In genomic region chr20:32019156-32019510, GRCh38 we compare ENCODE assay signal across 8 cellular contexts. TPM values are rescaled to one million over a fixed set of nuclear protein-coding genes. Genes with fewer than 3 reads are reported as not detected.
DNase-seq lines count a peak whose midpoint lies in the region; ATAC-seq and TF ChIP-seq lines count a peak whose summit lies in the region.

No MANE protein-coding gene starts in this region.

- CTCF ChIA-PET in HEK293T (lab: Yijun Ruan, JAX), result interaction anchor here (1.1 kb wide), 1 partner anchor 10 kb away, joined by 4 read pairs; no protein-coding TSS in a partner anchor

- TF ChIP-seq CTCF in upper lobe of right lung (IDR thresholded peaks at IDR 0.05) (no peak), thyroid gland (IDR thresholded peaks at IDR 0.05) (no peak)

- no peaks in the 10 kb centered on the region for H4K20me1 ChIP-seq in BLaER1

- 0% methylated on average over 6 of the region's 42 CpGs; no CpG with 5 or more reads in 1 of the 2 donors for WGBS in thyroid gland, 2 donors

- ATAC-seq in T-helper 17 cell, result no peak
- peak; percentile 25 for ATAC-seq in upper lobe of right lung
- no peak for ATAC-seq in HG03378 (IDR thresholded peaks at IDR 0.05; ENCODE audit: unreplicated experiment)

- H3K27me3 Mint-ChIP-seq in T-helper 17 cell, result peaks cover 82% of the 10 kb centered on the region

- intact Hi-C loops in upper lobe of right lung (cut with DNase I) (no loop called here), thyroid gland (cut with DNase I) (no loop called here)

- H3K27ac ChIP-seq in BLaER1 (no peak overlapping the region), upper lobe of right lung (no peak overlapping the region), thyroid gland (no peak overlapping the region)

- peaks cover 6% of the 10 kb centered on the region for H3K36me3 Mint-ChIP-seq in T-helper 17 cell (ENCODE audit: low read depth)

- peak overlapping the region; percentile 6 for H3K27ac Mint-ChIP-seq in T-helper 17 cell

- POLR2A ChIA-PET in HEK293T (lab: Yijun Ruan, JAX), result interaction anchor here (0.9 kb wide), 1 partner anchor 9 kb away, joined by 3 read pairs; no protein-coding TSS in a partner anchor

- H3K4me2 ChIP-seq in BLaER1, result peak overlapping the region; percentile 89

- H3K9ac ChIP-seq in BLaER1, result peak overlapping the region; percentile 63; the same call in 1 of the 2 replicates
- no peak overlapping the region for H3K9ac ChIP-seq in iPS-15b (ENCODE audit: low read depth, low read length)

- H3K4me1 ChIP-seq in BLaER1 (peaks cover 12% of the 10 kb centered on the region), iPS-15b (ENCODE audit: control insufficient read depth, insufficient read depth, low read length) (peaks cover 5% of the 10 kb centered on the region), upper lobe of right lung (peaks cover 10% of the 10 kb centered on the region), thyroid gland (peaks cover 0 to 16% of the 10 kb centered on the region in 2 donors)

- H3K4me3 ChIP-seq in BLaER1 (peak overlapping the region; percentile 69), iPS-15b (ENCODE audit: low read depth, low read length) (peak overlapping the region; percentile 93), upper lobe of right lung (peak overlapping the region; percentile 60), thyroid gland (replicated peaks in 1 of 3) (no peak overlapping the region)

- H3K27me3 ChIP-seq in BLaER1 (peaks cover 42% of the 10 kb centered on the region), iPS-15b (ENCODE audit: control insufficient read depth, insufficient read depth, low read length) (peaks cover 6% of the 10 kb centered on the region), upper lobe of right lung (peaks cover 22% of the 10 kb centered on the region), thyroid gland (peaks cover 10% of the 10 kb centered on the region)

- H3K4me3 Mint-ChIP-seq in T-helper 17 cell, result peak overlapping the region; percentile 96

- TF ChIP-seq POLR2A in thyroid gland (IDR thresholded peaks at IDR 0.05), result no peak

- H3K36me3 ChIP-seq in BLaER1 (no peaks in the 10 kb centered on the region), iPS-15b (ENCODE audit: control insufficient read depth, insufficient read depth, low read length) (no peaks in the 10 kb centered on the region), upper lobe of right lung (no peaks in the 10 kb centered on the region), thyroid gland (no peaks in the 10 kb centered on the region)

- H3K9me3 ChIP-seq in BLaER1 (no peaks in the 10 kb centered on the region), T-helper 17 cell (ENCODE audit: control insufficient read depth, low read length, poor library complexity, severe bottlenecking) (no peaks in the 10 kb centered on the region), iPS-15b (ENCODE audit: control insufficient read depth, insufficient read depth, low read length) (no peaks in the 10 kb centered on the region), upper lobe of right lung (no peaks in the 10 kb centered on the region), thyroid gland (no peaks in the 10 kb centered on the region)

- peaks cover 18% of the 10 kb centered on the region for H3K4me1 Mint-ChIP-seq in T-helper 17 cell

- peak; percentile 67 for DNase-seq in HEK293T (ENCODE audit: extremely low spot score)
- DNase-seq in T-helper 17 cell, result no peak
- no peak for DNase-seq in upper lobe of right lung
- no peak for DNase-seq in thyroid gland
- DNase-seq in pons (ENCODE audit: low spot score), result no peak

TF ChIP-seq in HEK293T, 16 proteins besides CTCF, POLR2A, EP300 and RAD21:
- TF ChIP-seq TARDBP (IDR thresholded peaks at IDR 0.05), result no peak
- TF ChIP-seq FOXM1 (IDR thresholded peaks at IDR 0.05; ENCODE audit: borderline replicate concordance), result no peak
- TF ChIP-seq NFRKB (IDR thresholded peaks at IDR 0.05), result no peak
- TF ChIP-seq L3MBTL2 (conservative IDR thresholded peaks at IDR 0.05), result no peak
- TF ChIP-seq FOXA1 (IDR thresholded peaks at IDR 0.05), result no peak
- no peak for TF ChIP-seq PKNOX1 (IDR thresholded peaks at IDR 0.05)
- TF ChIP-seq CTBP1 (IDR thresholded peaks at IDR 0.05; ENCODE audit: borderline replicate concordance), result no peak
- no peak for TF ChIP-seq ELF4 (IDR thresholded peaks at IDR 0.05)
- no peak for TF ChIP-seq LEF1 (IDR thresholded peaks at IDR 0.05; ENCODE audit: borderline replicate concordance)
- no peak for TF ChIP-seq SP1 (IDR thresholded peaks at IDR 0.05)
- TF ChIP-seq ZNF384 (IDR thresholded peaks at IDR 0.05), result no peak
- no peak for TF ChIP-seq BHLHE40 (IDR thresholded peaks at IDR 0.05; ENCODE audit: borderline replicate concordance)
- TF ChIP-seq FOXK2 (IDR thresholded peaks at IDR 0.05), result no peak
- TF ChIP-seq ARNT (IDR thresholded peaks at IDR 0.05), result no peak
- TF ChIP-seq HDGF (IDR thresholded peaks at IDR 0.05; ENCODE audit: borderline replicate concordance), result no peak
- TF ChIP-seq SUZ12 (IDR thresholded peaks at IDR 0.05), result no peak

RNA-seq across cellular contexts. Expression of gene CCM2L, which starts 8.9 kb away (rescaled TPM):
- not detected for total RNA-seq in T-helper 17 cell
- 23.2 TPM for total RNA-seq in upper lobe of right lung
- 10 to 100 TPM in 1 of 4 donors, 1 to 10 TPM in 3; 7.4 to 16.0 (median 9.7) TPM for total RNA-seq in thyroid gland

RNA-seq across cellular contexts. Expression of gene HCK, which starts 32.9 kb away (rescaled TPM):
- total RNA-seq in T-helper 17 cell (1 to 10 TPM; 1.3 to 7.5 TPM), upper lobe of right lung (49.0 TPM), thyroid gland (1 to 10 TPM; 3.1 to 5.9 (median 4.8) TPM)

RNA-seq across cellular contexts. Expression of gene XKR7, which starts 51.2 kb away (rescaled TPM):
- total RNA-seq in T-helper 17 cell, result not detected
- 0.09 TPM for total RNA-seq in upper lobe of right lung
- total RNA-seq in thyroid gland, result under 1 TPM in 1 of 4 donors, not detected in 3; 0.10 TPM

Comparison
In these comparisons a context has a peak if more than half of its experiments do, and no peak if none do; other contexts are left out.
1. H3K4me3 ChIP-seq: peak in BLaER1 (single experiment), iPS-15b (single experiment) and upper lobe of right lung (single experiment); none in thyroid gland (0 of 3).
2. RNA of gene CCM2L, which starts 8.9 kb away (total RNA-seq): 23.2 TPM in upper lobe of right lung (single experiment) and 7.4 to 16.0 TPM in thyroid gland; not detected in T-helper 17 cell; every median in the first group is over 4 times any median in the second.